In genomic region chr10:48656241-48656921, GRCh38 we compare ENCODE assay signal across 1 cellular context.
A peak's percentile ranks its signal among the peaks of the same experiment; 100 is the strongest.
TF ChIP-seq lines count a peak whose summit lies in the region.

No MANE protein-coding gene starts in this region.

TF ChIP-seq in HepG2, 621 proteins besides CTCF, POLR2A, EP300 and RAD21 (continued from another document and continues in another):
- peak; percentile 78 for TF ChIP-seq ZNF574 (CRISPR knock-in tag; IDR thresholded peaks at IDR 0.05)
- no peak for TF ChIP-seq FOXJ3 (CRISPR knock-in tag; IDR thresholded peaks at IDR 0.05; ENCODE audit: borderline replicate concordance)
- peak; percentile 67; the same call in 1 of the 2 replicates for TF ChIP-seq ZSCAN31 (CRISPR knock-in tag; IDR thresholded peaks at IDR 0.05; ENCODE audit: low read depth)
- TF ChIP-seq TRIM22 (IDR thresholded peaks at IDR 0.05): no peak
- TF ChIP-seq CBX1 (IDR thresholded peaks at IDR 0.05; ENCODE audit: low read depth): peak; percentile 69
- TF ChIP-seq ZFP1 (CRISPR knock-in tag; IDR thresholded peaks at IDR 0.05): no peak
- TF ChIP-seq ZNF724P (CRISPR knock-in tag; IDR thresholded peaks at IDR 0.05; ENCODE audit: borderline replicate concordance): no peak
- no peak for TF ChIP-seq ARID3A (IDR thresholded peaks at IDR 0.05; ENCODE audit: low read depth, low read length)
- TF ChIP-seq THRA (CRISPR knock-in tag; IDR thresholded peaks at IDR 0.05; ENCODE audit: borderline replicate concordance): no peak
- no peak for TF ChIP-seq THYN1 (CRISPR knock-in tag; IDR thresholded peaks at IDR 0.05; ENCODE audit: borderline replicate concordance, low read depth)
- no peak for TF ChIP-seq ZNF230 (CRISPR knock-in tag; IDR thresholded peaks at IDR 0.05)
- TF ChIP-seq FOXK1 (CRISPR knock-in tag; IDR thresholded peaks at IDR 0.05; ENCODE audit: borderline replicate concordance, low read depth): no peak
- 0 out of 2 replicates have a peak, but pooled peaks have one; percentile 30 for TF ChIP-seq ARID5B (CRISPR knock-in tag; IDR thresholded peaks at IDR 0.05)
- TF ChIP-seq MAX (IDR thresholded peaks at IDR 0.05): peak; percentile 55
- no peak for TF ChIP-seq TRIM24 (CRISPR knock-in tag; IDR thresholded peaks at IDR 0.05)
- no peak for TF ChIP-seq ZNF597 (CRISPR knock-in tag; IDR thresholded peaks at IDR 0.05)
- TF ChIP-seq GABPA (IDR thresholded peaks at IDR 0.05; ENCODE audit: low read depth, low read length): peak; percentile 63
- TF ChIP-seq GABPA (CRISPR knock-in tag; IDR thresholded peaks at IDR 0.05; ENCODE audit: low read depth): peak; percentile 66
- TF ChIP-seq ZNF24 (IDR thresholded peaks at IDR 0.05): no peak
- TF ChIP-seq THAP11 (CRISPR knock-in tag; IDR thresholded peaks at IDR 0.05): peak; percentile 41; the same call in 1 of the 2 replicates
- peak; percentile 70 for TF ChIP-seq SAFB2 (CRISPR knock-in tag; IDR thresholded peaks at IDR 0.05; ENCODE audit: borderline replicate concordance, low read depth)
- TF ChIP-seq ZNF224 (CRISPR knock-in tag; IDR thresholded peaks at IDR 0.05): no peak
- TF ChIP-seq HDAC6 (IDR thresholded peaks at IDR 0.05; ENCODE audit: low read depth, low read length): no peak
- TF ChIP-seq HBP1 (CRISPR knock-in tag; IDR thresholded peaks at IDR 0.05; ENCODE audit: low read depth): no peak
- no peak for TF ChIP-seq PAWR (CRISPR knock-in tag; IDR thresholded peaks at IDR 0.05; ENCODE audit: borderline replicate concordance)
- peak; percentile 23; the same call in 1 of the 2 replicates for TF ChIP-seq ARID4A (CRISPR knock-in tag; IDR thresholded peaks at IDR 0.05; ENCODE audit: borderline replicate concordance)
- peak; percentile 80; the same call in 1 of the 2 replicates for TF ChIP-seq POGK (CRISPR knock-in tag; conservative IDR thresholded peaks at IDR 0.05)
- no peak for TF ChIP-seq ZNF776 (CRISPR knock-in tag; IDR thresholded peaks at IDR 0.05)
